1 cellular context compared by ENCODE assay signal in genomic region chr2:44805836-44806235, GRCh38.
TF ChIP-seq lines count a peak whose summit lies in the region.

No MANE protein-coding gene starts in this region.

TF ChIP-seq in H1, 55 proteins besides CTCF, POLR2A, EP300 and RAD21 (continued from another document):
- TF ChIP-seq EZH2 (IDR thresholded peaks at IDR 0.05; ENCODE audit: low read depth, low read length, severe bottlenecking) (no peak), EGR1 (IDR thresholded peaks at IDR 0.05; ENCODE audit: borderline replicate concordance, low read depth, low read length) (no peak), RNF2 (IDR thresholded peaks at IDR 0.05; ENCODE audit: borderline replicate concordance, low read depth, low read length, missing control alignments, poor library complexity, severe bottlenecking) (no peak), SUZ12 (IDR thresholded peaks at IDR 0.05; ENCODE audit: low read length) (no peak), CBX8 (IDR thresholded peaks at IDR 0.05; ENCODE audit: borderline replicate concordance, low read depth, low read length) (no peak), SIRT6 (IDR thresholded peaks at IDR 0.05; ENCODE audit: low read length) (no peak), SRF (IDR thresholded peaks at IDR 0.05; ENCODE audit: low read depth, low read length) (no peak)
- TF ChIP-seq, protein P1, sequence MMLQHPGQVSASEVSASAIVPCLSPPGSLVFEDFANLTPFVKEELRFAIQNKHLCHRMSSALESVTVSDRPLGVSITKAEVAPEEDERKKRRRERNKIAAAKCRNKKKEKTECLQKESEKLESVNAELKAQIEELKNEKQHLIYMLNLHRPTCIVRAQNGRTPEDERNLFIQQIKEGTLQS (IDR thresholded peaks at IDR 0.05; ENCODE audit: insufficient read depth, low read depth, low read length): no peak
TF ChIP-seq in H1: peak in this region for 0.
